Comparison of ENCODE assay signal across 20 cellular contexts in genomic region chr5:72470817-72471216, GRCh38. TPM values are rescaled to one million over a fixed set of nuclear protein-coding genes. Genes with fewer than 3 reads are reported as not detected.
DNase-seq lines count a peak whose midpoint lies in the region; ATAC-seq and TF ChIP-seq lines count a peak whose summit lies in the region.
"Had no signal": no experiment of that assay in that cellular context is flagged by ENCODE, and none has a peak within 500 bp of the region (broad histone marks: within the 10 kb centered on the region; RNA-seq: fewer than 3 reads in every experiment).

No MANE protein-coding gene starts in this region.

- POLR2A ChIA-PET in RWPE1 (lab: Yijun Ruan, JAX; ENCODE audit: low non-redundant PET): no interaction called here

- peak overlapping the region; percentile 42; the same call in 1 of the 2 replicates for H3K27ac ChIP-seq in RWPE1
- H3K27ac ChIP-seq: breast epithelium, hepatocyte, uterus had no signal

- ATAC-seq in HG03571 (IDR thresholded peaks at IDR 0.05; ENCODE audit: unreplicated experiment): no peak
- ATAC-seq: activated CD8-positive, alpha-beta T cell treated with anti-CD3 and anti-CD28 coated beads, Interleukin-2, amount 10 ng/mL, durations not matched to agents 7 days and 5 days; left ventricle myocardium superior; Right ventricle myocardium inferior; stimulated activated naive CD8-positive, alpha-beta T cell treated with anti-CD3 and anti-CD28 coated beads, Interleukin-15, amount 100 ng/mL, for 72 hours had no signal

- TF ChIP-seq CTCF in RWPE1 (conservative IDR thresholded peaks at IDR 0.05; ENCODE audit: low read depth) (no peak), endothelial cell (IDR thresholded peaks at IDR 0.05; ENCODE audit: unreplicated experiment) (no peak)

- peaks cover 2% of the 10 kb centered on the region for H3K27me3 Mint-ChIP-seq in endothelial cell (ENCODE audit: unreplicated experiment)

- H3K4me3 Mint-ChIP-seq in endothelial cell (ENCODE audit: unreplicated experiment): peak overlapping the region; percentile 1
- H3K4me3 Mint-ChIP-seq: activated CD8-positive, alpha-beta T cell treated with anti-CD3 and anti-CD28 coated beads, Interleukin-2, amount 10 ng/mL, durations not matched to agents 7 days and 5 days; stimulated activated naive CD8-positive, alpha-beta T cell treated with anti-CD3 and anti-CD28 coated beads, Interleukin-15, amount 100 ng/mL, for 72 hours had no signal

- H3K9me3 Mint-ChIP-seq in endothelial cell (ENCODE audit: unreplicated experiment): no peaks in the 10 kb centered on the region
- H3K9me3 Mint-ChIP-seq: stimulated activated naive CD8-positive, alpha-beta T cell treated with anti-CD3 and anti-CD28 coated beads, Interleukin-15, amount 100 ng/mL, for 72 hours had no signal

- peaks cover 36% of the 10 kb centered on the region for H3K36me3 Mint-ChIP-seq in endothelial cell (ENCODE audit: low read depth, unreplicated experiment)

- CTCF ChIA-PET in RWPE1 (lab: Yijun Ruan, JAX): no interaction called here

- no peak overlapping the region for H3K27ac Mint-ChIP-seq in endothelial cell (ENCODE audit: unreplicated experiment)
- H3K27ac Mint-ChIP-seq: activated CD8-positive, alpha-beta T cell treated with anti-CD3 and anti-CD28 coated beads, Interleukin-2, amount 10 ng/mL, durations not matched to agents 7 days and 5 days; stimulated activated naive CD8-positive, alpha-beta T cell treated with anti-CD3 and anti-CD28 coated beads, Interleukin-15, amount 100 ng/mL, for 72 hours had no signal

- DNase-seq in GM03348 (ENCODE audit: low spot score): peak; percentile 66
- DNase-seq in RWPE1 (ENCODE audit: low spot score): peak; percentile 79
- no peak for DNase-seq in endothelial cell (ENCODE audit: low spot score)
- peak; percentile 34 for DNase-seq in non-pigmented ciliary epithelial cell (ENCODE audit: low read depth)
- no peak for DNase-seq in activated CD4-positive, alpha-beta T cell treated with anti-CD3 and anti-CD28 coated beads, Interleukin-2, amount 50 U/mL, for 4 hours
- no peak for DNase-seq in NCI-H2196 treated with DMSO at 0.1 percent for 48 hours (lab: John Stamatoyannopoulos, UW; ENCODE audit: unreplicated experiment)
- no peak for DNase-seq in activated T-cell treated with anti-CD3 and anti-CD28 coated beads, Interleukin-2, amount 50 U/mL, for 48 hours
- DNase-seq: activated CD8-positive, alpha-beta T cell treated with anti-CD3 and anti-CD28 coated beads, Interleukin-2, amount 10 ng/mL, durations not matched to agents 7 days and 5 days; activated gamma-delta T cell; GDM1; Kasumi-1; left ventricle myocardium superior; NCI-H1930; NCI-H526 treated with DMSO at 0.1 percent for 48 hours; stimulated activated naive CD8-positive, alpha-beta T cell treated with anti-CD3 and anti-CD28 coated beads, Interleukin-15, amount 100 ng/mL, for 72 hours; uterus had no signal

- peaks cover 13% of the 10 kb centered on the region for H3K4me1 Mint-ChIP-seq in endothelial cell (ENCODE audit: unreplicated experiment)

RNA-seq across cellular contexts. Expression of gene ZNF366, which starts 36.4 kb away (rescaled TPM):
- total RNA-seq in endothelial cell (ENCODE audit: unreplicated experiment): 23.3 TPM
- total RNA-seq: activated CD8-positive, alpha-beta T cell treated with anti-CD3 and anti-CD28 coated beads, Interleukin-2, amount 10 ng/mL, durations not matched to agents 7 days and 5 days had no signal

Comparison
In these comparisons a context has a peak if more than half of its experiments do, and no peak if none do; other contexts are left out.
1. DNase-seq: peak in GM03348 (single experiment), RWPE1 (single experiment) and non-pigmented ciliary epithelial cell (single experiment); none in endothelial cell (single experiment), activated CD4-positive, alpha-beta T cell treated with anti-CD3 and anti-CD28 coated beads, Interleukin-2, amount 50 U/mL, for 4 hours (0 of 2), NCI-H2196 treated with DMSO at 0.1 percent for 48 hours (single experiment) and activated T-cell treated with anti-CD3 and anti-CD28 coated beads, Interleukin-2, amount 50 U/mL, for 48 hours (0 of 2).